Comparison of ENCODE assay signal across 24 cellular contexts in the genomic region with DNA sequence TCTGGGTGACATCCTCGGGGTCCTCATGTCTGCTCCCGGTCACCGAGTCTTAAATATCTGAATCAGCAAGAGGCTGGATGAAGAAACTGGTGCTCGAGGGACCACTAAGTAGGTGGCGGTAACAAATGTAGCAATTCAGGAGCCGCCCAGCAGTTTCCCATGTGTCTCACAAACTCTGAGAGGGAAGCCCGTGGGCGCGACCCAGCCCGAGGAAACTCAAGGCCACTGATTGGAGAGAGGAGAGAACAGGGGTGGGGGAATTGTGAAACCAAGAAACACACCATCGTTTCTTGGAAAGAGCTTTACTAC. TPM values are rescaled to one million over a fixed set of nuclear protein-coding genes. Genes with fewer than 3 reads are reported as not detected.
DNase-seq lines count a peak whose midpoint lies in the region; ATAC-seq and TF ChIP-seq lines count a peak whose summit lies in the region.
"Had no signal": no experiment of that assay in that cellular context is flagged by ENCODE, and none has a peak within 500 bp of the region (broad histone marks: within the 10 kb centered on the region; RNA-seq: fewer than 3 reads in every experiment).

No MANE protein-coding gene starts in this region.

- H3K4me1 Mint-ChIP-seq in activated CD4-positive, alpha-beta T cell treated with anti-CD3 and anti-CD28 coated beads for 36 hours, result peaks cover 3% of the 10 kb centered on the region
- peaks cover 2% of the 10 kb centered on the region for H3K4me1 Mint-ChIP-seq in activated CD4-positive, alpha-beta T cell treated with anti-CD3 and anti-CD28 coated beads, Interleukin-2, amount 10 ng/mL, durations not matched to agents 7 days and 5 days

- H3K27me3 ChIP-seq in lung (ENCODE audit: control insufficient read depth, insufficient read depth) (no peaks in the 10 kb centered on the region), upper lobe of right lung (no peaks in the 10 kb centered on the region), HAP-1 (ENCODE audit: low read depth) (peaks cover 28% of the 10 kb centered on the region)

- no peaks in the 10 kb centered on the region for H3K36me3 Mint-ChIP-seq in activated CD4-positive, alpha-beta T cell treated with anti-CD3 and anti-CD28 coated beads for 36 hours (ENCODE audit: low read depth)
- no peaks in the 10 kb centered on the region for H3K36me3 Mint-ChIP-seq in activated CD4-positive, alpha-beta T cell treated with anti-CD3 and anti-CD28 coated beads, Interleukin-2, amount 10 ng/mL, durations not matched to agents 7 days and 5 days (ENCODE audit: low read depth)

- H3K27ac Mint-ChIP-seq in activated CD4-positive, alpha-beta T cell treated with anti-CD3 and anti-CD28 coated beads for 36 hours, result no peak overlapping the region
- H3K27ac Mint-ChIP-seq in activated CD4-positive, alpha-beta T cell treated with anti-CD3 and anti-CD28 coated beads, Interleukin-2, amount 10 ng/mL, durations not matched to agents 7 days and 5 days, result no peak overlapping the region
- H3K27ac Mint-ChIP-seq: dendritic cell treated with granulocyte-macrophage colony-stimulating factor and Interleukin-4, amounts not matched to agents 40 ng/mL and 50 ng/mL, for 4 days; type B pancreatic cell had no signal

- intact Hi-C loops in activated CD4-positive, alpha-beta T cell treated with anti-CD3 and anti-CD28 coated beads for 36 hours (cut with DNase I, micrococcal nuclease), result no loop called here
- intact Hi-C loops in upper lobe of right lung (cut with DNase I), result no loop called here

- H3K9me3 Mint-ChIP-seq in activated CD4-positive, alpha-beta T cell treated with anti-CD3 and anti-CD28 coated beads for 36 hours (ENCODE audit: low read depth), result no peaks in the 10 kb centered on the region
- H3K9me3 Mint-ChIP-seq in activated CD4-positive, alpha-beta T cell treated with anti-CD3 and anti-CD28 coated beads, Interleukin-2, amount 10 ng/mL, durations not matched to agents 7 days and 5 days, result peaks cover 2% of the 10 kb centered on the region
- H3K9me3 Mint-ChIP-seq: dendritic cell treated with granulocyte-macrophage colony-stimulating factor and Interleukin-4, amounts not matched to agents 40 ng/mL and 50 ng/mL, for 4 days had no signal

- POLR2A ChIA-PET in activated CD4-positive, alpha-beta T cell treated with anti-CD3 and anti-CD28 coated beads for 36 hours (lab: Charles Lee), result no interaction called here
- POLR2A ChIA-PET in activated CD4-positive, alpha-beta T cell treated with anti-CD3 and anti-CD28 coated beads, Interleukin-2, amount 10 ng/mL, durations not matched to agents 7 days and 5 days (lab: Charles Lee), result no interaction called here

- WGBS in lung, 2 donors, result 40 to 43% methylated on average over 11 of the region's 11 CpGs

- TF ChIP-seq CTCF in astrocyte of the spinal cord (IDR thresholded peaks at IDR 0.05; ENCODE audit: low read depth, low read length) (no peak), lung (IDR thresholded peaks at IDR 0.05; ENCODE audit: control extremely low read depth, extremely low read depth) (no peak), upper lobe of right lung (IDR thresholded peaks at IDR 0.05) (no peak), GM20000 (IDR thresholded peaks at IDR 0.05; ENCODE audit: extremely low read depth, missing control alignments) (no peak)

- in situ Hi-C loops in astrocyte of the spinal cord (cut with HindIII; ENCODE audit: low sequenced_read_pairs) (no loop called here), HAP-1 (cut with MboI; ENCODE audit: low sequenced_read_pairs) (no loop called here)

- CTCF ChIA-PET in activated CD4-positive, alpha-beta T cell treated with anti-CD3 and anti-CD28 coated beads for 36 hours (lab: Charles Lee), result interaction anchor here (0.6 kb wide), 1 partner anchor 75 kb away, joined by 7 read pairs; no protein-coding TSS in a partner anchor
- CTCF ChIA-PET in activated CD4-positive, alpha-beta T cell treated with anti-CD3 and anti-CD28 coated beads, Interleukin-2, amount 10 ng/mL, durations not matched to agents 7 days and 5 days (lab: Charles Lee), result no interaction called here

- H3K4me3 Mint-ChIP-seq in activated CD4-positive, alpha-beta T cell treated with anti-CD3 and anti-CD28 coated beads for 36 hours, result no peak overlapping the region
- H3K4me3 Mint-ChIP-seq in activated CD4-positive, alpha-beta T cell treated with anti-CD3 and anti-CD28 coated beads, Interleukin-2, amount 10 ng/mL, durations not matched to agents 7 days and 5 days, result no peak overlapping the region
- H3K4me3 Mint-ChIP-seq: dendritic cell treated with granulocyte-macrophage colony-stimulating factor and Interleukin-4, amounts not matched to agents 40 ng/mL and 50 ng/mL, for 4 days; type B pancreatic cell had no signal

- H3K4me1 ChIP-seq in lung (ENCODE audit: control insufficient read depth in 2 of 2, insufficient read depth in 2 of 2, low read length in 2 of 2), result peaks cover 0 to 8% of the 10 kb centered on the region in 2 donors
- H3K4me1 ChIP-seq in upper lobe of right lung, result peaks cover 44% of the 10 kb centered on the region
- no peaks in the 10 kb centered on the region for H3K4me1 ChIP-seq in HAP-1
- H3K4me1 ChIP-seq: Caco-2, sigmoid colon had no signal

- H3K27me3 Mint-ChIP-seq in activated CD4-positive, alpha-beta T cell treated with anti-CD3 and anti-CD28 coated beads for 36 hours, result peaks cover 28% of the 10 kb centered on the region
- peaks cover 16% of the 10 kb centered on the region for H3K27me3 Mint-ChIP-seq in activated CD4-positive, alpha-beta T cell treated with anti-CD3 and anti-CD28 coated beads, Interleukin-2, amount 10 ng/mL, durations not matched to agents 7 days and 5 days

- no peak for ATAC-seq in activated CD4-positive, alpha-beta T cell treated with anti-CD3 and anti-CD28 coated beads for 36 hours
- ATAC-seq in lung (ENCODE audit: insufficient read depth, low FRiP score) (peak; percentile 27), upper lobe of right lung (peak; percentile 80)
- ATAC-seq: activated CD4-positive, CD25-positive, alpha-beta regulatory T cell treated with anti-CD3 and anti-CD28 coated beads, Interleukin-2, amount 50 U/mL, for 24 hours; heart right ventricle; Right ventricle myocardium inferior had no signal

- H3K27ac ChIP-seq in lung (ENCODE audit: low read depth in 1 of 2, low read length in 1 of 2), result peak overlapping the region in 1 of 2 donors; percentile 61
- no peak overlapping the region for H3K27ac ChIP-seq in upper lobe of right lung
- H3K27ac ChIP-seq: epithelial cell of prostate, heart right ventricle, sigmoid colon had no signal

- H3K4me3 ChIP-seq in astrocyte of the spinal cord (ENCODE audit: low read depth, low read length), result no peak overlapping the region
- H3K4me3 ChIP-seq in lung, result no peak overlapping the region
- no peak overlapping the region for H3K4me3 ChIP-seq in upper lobe of right lung
- no peak overlapping the region for H3K4me3 ChIP-seq in HAP-1
- H3K4me3 ChIP-seq: heart right ventricle, sigmoid colon had no signal

- peaks cover 0 to 10% of the 10 kb centered on the region in 2 donors for H3K36me3 ChIP-seq in lung (ENCODE audit: control insufficient read depth in 2 of 2, insufficient read depth in 2 of 2, low read length in 2 of 2)
- peaks cover 19% of the 10 kb centered on the region for H3K36me3 ChIP-seq in upper lobe of right lung
- no peaks in the 10 kb centered on the region for H3K36me3 ChIP-seq in HAP-1 (replicated peaks)
- H3K36me3 ChIP-seq: sigmoid colon had no signal

- H3K9me3 ChIP-seq in lung (ENCODE audit: control insufficient read depth in 2 of 2, insufficient read depth in 1 of 2, low read length in 1 of 2), result no peaks in the 10 kb centered on the region
- no peaks in the 10 kb centered on the region for H3K9me3 ChIP-seq in upper lobe of right lung
- no peaks in the 10 kb centered on the region for H3K9me3 ChIP-seq in HAP-1
- H3K9me3 ChIP-seq: Caco-2 had no signal

- peak; percentile 24 for DNase-seq in activated CD4-positive, alpha-beta T cell treated with anti-CD3 and anti-CD28 coated beads for 36 hours
- DNase-seq in activated CD4-positive, alpha-beta T cell treated with anti-CD3 and anti-CD28 coated beads, Interleukin-2, amount 10 ng/mL, durations not matched to agents 7 days and 5 days, result no peak
- DNase-seq in astrocyte of the spinal cord (ENCODE audit: low read depth, low spot score), result peak; percentile 28
- DNase-seq in lung (ENCODE audit: low spot score), result peak; percentile 70
- DNase-seq in upper lobe of right lung, result peak; percentile 93
- DNase-seq in GM20000 (ENCODE audit: low spot score), result no peak
- DNase-seq in HAP-1 (ENCODE audit: low spot score in 2 of 2), result no peak
- DNase-seq in activated naive CD4-positive, alpha-beta T cell (lab: John Stamatoyannopoulos, UW), result no peak
- DNase-seq: ACHN; activated CD8-positive, alpha-beta memory T cell treated with anti-CD3 and anti-CD28 coated beads, Interleukin-2, amount 50 U/mL, for 4 hours; activated gamma-delta T cell; Caco-2; heart right ventricle; NCI-H1436 treated with DMSO at 0.1 percent for 48 hours; NCI-H226; NK-92 treated with Interleukin-12 subunit alpha and Interleukin-12 subunit beta, amount 100 ng/mL, for 24 hours; sigmoid colon; T-helper 2 cell had no signal

RNA-seq across cellular contexts. Expression of a gene that starts 10.7 kb away (rescaled TPM):
- 1 to 10 TPM in 1 of 2 experiments, under 1 TPM in 1; 0.82 to 1.2 TPM for total RNA-seq in activated CD4-positive, alpha-beta T cell treated with anti-CD3 and anti-CD28 coated beads for 36 hours
- total RNA-seq in activated CD4-positive, alpha-beta T cell treated with anti-CD3 and anti-CD28 coated beads, Interleukin-2, amount 10 ng/mL, durations not matched to agents 7 days and 5 days, result not detected
- 100 to 1,000 TPM; 154 to 295 TPM for total RNA-seq in lung
- 100 to 1,000 TPM in 1 of 2 donors, 10 to 100 TPM in 1; 71.0 to 230 TPM for polyA plus RNA-seq in lung
- 423 TPM for total RNA-seq in upper lobe of right lung
- total RNA-seq: Caco-2, mononuclear cell had no signal

Comparison
In these comparisons a context has a peak if more than half of its experiments do, and no peak if none do; other contexts are left out.
1. DNase-seq: peak in activated CD4-positive, alpha-beta T cell treated with anti-CD3 and anti-CD28 coated beads for 36 hours (single experiment), astrocyte of the spinal cord (single experiment), lung (single experiment) and upper lobe of right lung (single experiment); none in activated CD4-positive, alpha-beta T cell treated with anti-CD3 and anti-CD28 coated beads, Interleukin-2, amount 10 ng/mL, durations not matched to agents 7 days and 5 days (single experiment), GM20000 (single experiment), HAP-1 (0 of 2) and activated naive CD4-positive, alpha-beta T cell (0 of 4).
2. RNA of a gene that starts 10.7 kb away (total RNA-seq): 423 TPM in upper lobe of right lung (single experiment) and 154 to 295 TPM in lung; 0.82 to 1.2 TPM in activated CD4-positive, alpha-beta T cell treated with anti-CD3 and anti-CD28 coated beads for 36 hours and not detected in activated CD4-positive, alpha-beta T cell treated with anti-CD3 and anti-CD28 coated beads, Interleukin-2, amount 10 ng/mL, durations not matched to agents 7 days and 5 days; every median in the first group is over 10 times any median in the second.